In genomic region chr10:89846276-89846630, GRCh38 we compare ENCODE assay signal across 1 cellular context.
TF ChIP-seq lines count a peak whose summit lies in the region.

No MANE protein-coding gene starts in this region.

TF ChIP-seq in GM23338, 12 proteins besides CTCF, POLR2A, EP300 and RAD21 (continued from another document):
- no peak for TF ChIP-seq ZNF462 (CRISPR knock-in tag; IDR thresholded peaks at IDR 0.05)
- no peak for TF ChIP-seq NANOG (IDR thresholded peaks at IDR 0.05; ENCODE audit: borderline replicate concordance)
